9 cellular contexts compared by ENCODE assay signal in the genomic region with DNA sequence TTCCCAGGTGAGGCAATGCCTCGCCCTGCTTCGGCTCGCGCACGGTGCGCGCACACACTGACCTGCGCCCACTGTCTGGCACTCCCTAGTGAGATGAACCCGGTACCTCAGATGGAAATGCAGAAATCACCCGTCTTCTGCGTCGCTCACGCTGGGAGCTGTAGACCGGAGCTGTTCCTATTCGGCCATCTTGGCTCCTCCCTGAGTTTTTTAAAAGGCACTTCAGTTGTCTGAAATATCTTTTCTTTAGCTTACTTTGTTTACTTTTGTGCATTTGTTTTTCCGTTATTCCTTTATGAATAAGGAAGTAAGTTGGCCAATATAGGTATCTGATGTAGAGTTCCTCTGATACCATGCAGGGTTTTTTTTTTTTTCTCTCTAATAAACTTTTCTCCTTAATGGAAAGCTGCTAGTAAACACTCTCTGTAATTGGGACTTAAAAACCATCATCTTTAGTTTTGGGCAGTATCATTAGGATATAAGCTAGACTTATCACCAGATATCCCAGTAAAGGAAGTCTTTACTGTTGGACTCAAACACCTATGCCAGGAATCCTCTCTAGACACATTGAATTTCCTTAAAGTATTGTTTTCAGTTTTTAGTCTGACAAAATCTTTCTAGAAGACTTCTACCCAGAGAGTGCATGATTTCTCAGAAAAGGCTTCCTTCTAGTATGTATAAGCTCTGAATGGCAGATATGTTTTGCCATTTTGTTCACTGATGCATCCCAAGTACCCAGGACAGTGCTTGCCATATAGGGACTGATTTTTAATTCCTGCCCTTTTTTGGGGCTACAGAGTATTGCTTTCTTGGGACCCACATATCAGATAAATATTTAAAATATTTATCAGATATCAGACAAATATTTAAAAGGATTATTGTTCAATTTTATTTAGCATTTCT. TPM values are rescaled to one million over a fixed set of nuclear protein-coding genes. Genes with fewer than 3 reads are reported as not detected.
DNase-seq lines count a peak whose midpoint lies in the region; ATAC-seq, FAIRE-seq and TF ChIP-seq lines count a peak whose summit lies in the region.
"Had no signal": no experiment of that assay in that cellular context is flagged by ENCODE, and none has a peak within 500 bp of the region (broad histone marks: within the 10 kb centered on the region; RNA-seq: fewer than 3 reads in every experiment).

No MANE protein-coding gene starts in this region.

- peak overlapping the region; percentile 75 for H3K4me3 Mint-ChIP-seq in activated naive CD8-positive, alpha-beta T cell treated with anti-CD3 and anti-CD28 coated beads for 36 hours

- TF ChIP-seq EP300 in HepG2 (IDR thresholded peaks at IDR 0.05; ENCODE audit: low read depth in 2 of 2, low read length in 2 of 2) (no peak), HepG2 (CRISPR knock-in tag; IDR thresholded peaks at IDR 0.05; ENCODE audit: borderline replicate concordance) (no peak)

- no peaks in the 10 kb centered on the region for H3K27me3 Mint-ChIP-seq in activated naive CD8-positive, alpha-beta T cell treated with anti-CD3 and anti-CD28 coated beads for 36 hours

- TF ChIP-seq RAD21 in HepG2 (CRISPR knock-in tag; IDR thresholded peaks at IDR 0.05): no peak

- no peak overlapping the region for H3K9ac ChIP-seq in HepG2 (ENCODE audit: insufficient read depth, low read depth, low read length)

- peaks cover 11% of the 10 kb centered on the region for H3K4me1 ChIP-seq in cardiac muscle cell (ENCODE audit: low read depth)
- peaks cover 13% of the 10 kb centered on the region; the same call in 1 of the 2 replicates for H3K4me1 ChIP-seq in HepG2 (ENCODE audit: insufficient read depth, low read length)
- H3K4me1 ChIP-seq in upper lobe of right lung: no peaks in the 10 kb centered on the region

- H3K9me3 ChIP-seq in cardiac muscle cell (ENCODE audit: low read depth) (no peaks in the 10 kb centered on the region), HepG2 (ENCODE audit: low read length) (no peaks in the 10 kb centered on the region), upper lobe of right lung (no peaks in the 10 kb centered on the region)

- H3K27ac ChIP-seq in cardiac muscle cell: peak overlapping the region; percentile 90
- H3K27ac ChIP-seq in HepG2 (ENCODE audit: extremely low read length, insufficient read depth, low read length): peak overlapping the region; percentile 2
- H3K27ac ChIP-seq in upper lobe of right lung: peak overlapping the region; percentile 32

- H3K4me2 ChIP-seq in HepG2 (ENCODE audit: low read depth, low read length): peak overlapping the region; percentile 15

- FAIRE-seq in HepG2 (lab: Jason Lieb, UNC): no peak

- no peaks in the 10 kb centered on the region for H3K79me2 ChIP-seq in HepG2 (ENCODE audit: insufficient read depth, low read length)

- H3K27ac Mint-ChIP-seq in activated naive CD8-positive, alpha-beta T cell treated with anti-CD3 and anti-CD28 coated beads for 36 hours: peak overlapping the region; percentile 77

- in situ Hi-C loops in HepG2 (cut with HindIII; ENCODE audit: extremely low pct_ligation_motif_present, low pct_unique_long_range_greater_than_20kb): no loop called here

- H3K9me3 Mint-ChIP-seq in activated naive CD8-positive, alpha-beta T cell treated with anti-CD3 and anti-CD28 coated beads for 36 hours: no peaks in the 10 kb centered on the region

- ATAC-seq in HepG2 (no peak), upper lobe of right lung (no peak), HG03469 (IDR thresholded peaks at IDR 0.05; ENCODE audit: unreplicated experiment) (no peak), GM19023 (IDR thresholded peaks at IDR 0.05; ENCODE audit: unreplicated experiment) (no peak), GM19351 (IDR thresholded peaks at IDR 0.05; ENCODE audit: unreplicated experiment) (no peak)

- no peak overlapping the region for H2AFZ ChIP-seq in HepG2 (ENCODE audit: low read length)

- no peak for TF ChIP-seq POLR2A in HepG2 (IDR thresholded peaks at IDR 0.05; ENCODE audit: insufficient read depth in 1 of 2, low read depth in 2 of 2, low read length in 2 of 2)

- BruUV-seq in HepG2 (replicated peaks; lab: Mats Ljungman, UMichigan): TSS peak; percentile 29

- CTCF ChIA-PET in HepG2 (lab: Yijun Ruan, JAX; ENCODE audit: low intra/inter-chr PET ratio, low total read pairs): no interaction called here

- 83% methylated on average over 9 of the region's 16 CpGs for WGBS in HepG2 (ENCODE audit: low lambda C conversion rate)

- intact Hi-C loops in cardiac septum (cut with DNase I) (no loop called here), HepG2 (cut with micrococcal nuclease; ENCODE audit: unreplicated experiment) (no loop called here), upper lobe of right lung (cut with DNase I) (no loop called here)

- no peak for TF ChIP-seq CTCF in cardiac muscle cell (IDR thresholded peaks at IDR 0.05; ENCODE audit: low read depth, low read length)
- no peak for TF ChIP-seq CTCF in HepG2 (CRISPR knock-in tag; IDR thresholded peaks at IDR 0.05)
- TF ChIP-seq CTCF in upper lobe of right lung (IDR thresholded peaks at IDR 0.05): no peak

- H3K4me3 ChIP-seq in cardiac muscle cell: peak overlapping the region; percentile 46
- H3K4me3 ChIP-seq in HepG2 (replicated peaks in 1 of 3; ENCODE audit: insufficient read depth in 1 of 3, low read depth in 2 of 3, low read length in 3 of 3): no peak overlapping the region
- H3K4me3 ChIP-seq in upper lobe of right lung: peak overlapping the region; percentile 39

- peaks cover 9% of the 10 kb centered on the region for H3K4me1 Mint-ChIP-seq in activated naive CD8-positive, alpha-beta T cell treated with anti-CD3 and anti-CD28 coated beads for 36 hours

- H3K36me3 ChIP-seq in cardiac muscle cell (peaks cover 5% of the 10 kb centered on the region), HepG2 (replicated peaks in 1 of 2; ENCODE audit: control insufficient read depth in 1 of 2, insufficient read depth in 2 of 2, low read length in 2 of 2) (peaks cover 4 to 18% of the 10 kb centered on the region in 2 experiments; a peak in 4 of 5 replicates), upper lobe of right lung (peaks cover 13% of the 10 kb centered on the region)

- H3K36me3 Mint-ChIP-seq in activated naive CD8-positive, alpha-beta T cell treated with anti-CD3 and anti-CD28 coated beads for 36 hours: peaks cover 9% of the 10 kb centered on the region

- DNase-seq in cardiac muscle cell (ENCODE audit: low read depth in 1 of 2, low spot score in 1 of 2): peak in 1 of 2 donors; percentile 3
- DNase-seq in cardiac septum (ENCODE audit: low spot score): no peak
- no peak for DNase-seq in activated naive CD8-positive, alpha-beta T cell treated with anti-CD3 and anti-CD28 coated beads for 36 hours
- no peak for DNase-seq in HepG2 (ENCODE audit: low spot score)
- DNase-seq in upper lobe of right lung: no peak
- DNase-seq: DMS153 had no signal

- POLR2A ChIA-PET in HepG2 (lab: Yijun Ruan, JAX): no interaction called here

- H3K27me3 ChIP-seq in cardiac muscle cell: no peaks in the 10 kb centered on the region
- H3K27me3 ChIP-seq in HepG2 (ENCODE audit: control insufficient read depth in 1 of 2, insufficient read depth in 2 of 2, low read length in 2 of 2): no peaks in the 10 kb centered on the region
- H3K27me3 ChIP-seq in upper lobe of right lung: no peaks in the 10 kb centered on the region

- H4K20me1 ChIP-seq in HepG2 (ENCODE audit: insufficient read depth, low read length): no peaks in the 10 kb centered on the region; the same call in 1 of the 2 replicates

TF ChIP-seq in HepG2, 621 proteins besides CTCF, POLR2A, EP300 and RAD21 (continues in another document):
- no peak for TF ChIP-seq ZNF331 (CRISPR knock-in tag; IDR thresholded peaks at IDR 0.05)
- TF ChIP-seq PPARG (CRISPR knock-in tag; conservative IDR thresholded peaks at IDR 0.05): no peak
- no peak for TF ChIP-seq MAFG (CRISPR knock-in tag; IDR thresholded peaks at IDR 0.05)
- no peak for TF ChIP-seq HDAC1 (CRISPR knock-in tag; IDR thresholded peaks at IDR 0.05)
- no peak for TF ChIP-seq MIER2 (CRISPR knock-in tag; IDR thresholded peaks at IDR 0.05)
- no peak for TF ChIP-seq ZFP36L2 (CRISPR knock-in tag; IDR thresholded peaks at IDR 0.05)

RNA-seq across cellular contexts. Expression of a gene that starts 35.8 kb away (rescaled TPM):
- total RNA-seq in cardiac muscle cell (44.4 and 57.4 TPM in 2 replicates), cardiac septum (82.8 TPM), HepG2 (2016; rRNA removed; fragmentation: Illumina TruSeq; extraction: Trizol) (0.15 and 0.17 TPM in 2 replicates), upper lobe of right lung (37.7 TPM)
- polyA plus RNA-seq in cardiac muscle cell (34.6 and 40.9 TPM in 2 replicates), HepG2 (2011; rRNA removed) (2.4 and 4.5 TPM in 2 replicates)
- total RNA-seq in activated naive CD8-positive, alpha-beta T cell treated with anti-CD3 and anti-CD28 coated beads for 36 hours: 1 to 10 TPM; 4.3 to 5.5 TPM
- 0.09 TPM in 1 of 2 replicates, not detected in the other for total RNA-seq in HepG2 (2016; cell fraction: cytosol; rRNA removed; fragmentation: Illumina TruSeq; extraction: Trizol; ENCODE audit: low read depth)
- total RNA-seq in HepG2 (2016; cell fraction: insoluble cytoplasmic fraction; rRNA removed; fragmentation: Illumina TruSeq; extraction: Trizol): 0.21 and 0.22 TPM in 2 replicates
- 0.24 and 0.46 TPM in 2 replicates for total RNA-seq in HepG2 (2016; cell fraction: membrane; rRNA removed; fragmentation: Illumina TruSeq; extraction: Trizol)
- 0.09 and 0.78 TPM in 2 replicates for total RNA-seq in HepG2 (2016; cell fraction: nucleus; rRNA removed; fragmentation: Illumina TruSeq; extraction: Trizol)
- polyA plus RNA-seq in HepG2 (2011; cell fraction: cytosol; rRNA removed): 1.8 and 2.1 TPM in 2 replicates
- 4.5 and 8.3 TPM in 2 replicates for polyA plus RNA-seq in HepG2 (2011; cell fraction: nucleus; rRNA removed)
- 6.7 and 10.7 TPM in 2 replicates for polyA plus RNA-seq in HepG2 (2012)
- polyA plus RNA-seq in HepG2 (2016; cell fraction: cytosol; fragmentation: Illumina TruSeq; extraction: Trizol; ENCODE audit: low read depth): 0.02 and 0.16 TPM in 2 replicates
- polyA plus RNA-seq in HepG2 (2016; cell fraction: insoluble cytoplasmic fraction; fragmentation: Illumina TruSeq; extraction: Trizol; ENCODE audit: low read depth): 0.29 and 0.50 TPM in 2 replicates
- 0.08 and 0.21 TPM in 2 replicates for polyA plus RNA-seq in HepG2 (2016; cell fraction: membrane; fragmentation: Illumina TruSeq; extraction: Trizol; ENCODE audit: low read depth)
- polyA plus RNA-seq in HepG2 (2016; cell fraction: nucleus; fragmentation: Illumina TruSeq; extraction: Trizol; ENCODE audit: insufficient read depth, low read depth): 0.85 and 1.3 TPM in 2 replicates
- 1.7 and 9.6 TPM in 2 replicates for polyA minus RNA-seq in HepG2 (2011; rRNA and poly(A)+ RNA removed; ENCODE audit: low replicate concordance)
- polyA minus RNA-seq in HepG2 (2011; cell fraction: cytosol; rRNA and poly(A)+ RNA removed): 2.0 and 5.3 TPM in 2 replicates
- polyA minus RNA-seq in HepG2 (2011; cell fraction: nucleus; rRNA and poly(A)+ RNA removed): 5.9 and 8.8 TPM in 2 replicates

Comparison
In these comparisons a context has a peak if more than half of its experiments do, and no peak if none do; other contexts are left out.
1. H3K27ac ChIP-seq: peak in every context shown above with its lines; median percentile 90 in cardiac muscle cell; 32 in upper lobe of right lung; 2 in HepG2.
2. H3K4me3 ChIP-seq: peak in cardiac muscle cell (single experiment) and upper lobe of right lung (single experiment); none in HepG2 (0 of 3).